Comparison of ENCODE assay signal across 1 cellular context in the genomic region with DNA sequence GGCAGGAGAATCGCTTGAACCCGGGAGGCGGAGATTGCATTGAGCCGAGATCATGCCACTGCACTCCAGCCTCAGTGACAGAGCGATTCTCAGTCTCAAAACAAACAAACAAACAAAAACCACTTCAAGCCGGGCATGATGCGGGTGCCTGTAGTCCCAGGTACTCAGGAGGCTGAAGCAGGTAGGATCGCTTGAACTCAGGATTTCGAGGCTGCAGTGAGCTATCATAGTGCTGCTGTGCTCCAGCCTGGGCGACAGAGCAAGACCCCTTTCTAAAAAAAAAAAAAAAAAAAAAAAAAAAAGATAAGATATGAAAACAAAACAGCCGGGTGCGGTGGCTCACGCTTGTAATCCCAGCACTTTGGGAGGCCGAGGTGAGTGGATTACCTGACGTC.
TF ChIP-seq lines count a peak whose summit lies in the region.

No MANE protein-coding gene starts in this region.

TF ChIP-seq in GM12878, 131 proteins besides CTCF, POLR2A, EP300 and RAD21:
- no peak for TF ChIP-seq YBX1 (IDR thresholded peaks at IDR 0.05)
- TF ChIP-seq POLR2AphosphoS2 (IDR thresholded peaks at IDR 0.05; ENCODE audit: low read depth, low read length), result no peak
- TF ChIP-seq, protein P1, sequence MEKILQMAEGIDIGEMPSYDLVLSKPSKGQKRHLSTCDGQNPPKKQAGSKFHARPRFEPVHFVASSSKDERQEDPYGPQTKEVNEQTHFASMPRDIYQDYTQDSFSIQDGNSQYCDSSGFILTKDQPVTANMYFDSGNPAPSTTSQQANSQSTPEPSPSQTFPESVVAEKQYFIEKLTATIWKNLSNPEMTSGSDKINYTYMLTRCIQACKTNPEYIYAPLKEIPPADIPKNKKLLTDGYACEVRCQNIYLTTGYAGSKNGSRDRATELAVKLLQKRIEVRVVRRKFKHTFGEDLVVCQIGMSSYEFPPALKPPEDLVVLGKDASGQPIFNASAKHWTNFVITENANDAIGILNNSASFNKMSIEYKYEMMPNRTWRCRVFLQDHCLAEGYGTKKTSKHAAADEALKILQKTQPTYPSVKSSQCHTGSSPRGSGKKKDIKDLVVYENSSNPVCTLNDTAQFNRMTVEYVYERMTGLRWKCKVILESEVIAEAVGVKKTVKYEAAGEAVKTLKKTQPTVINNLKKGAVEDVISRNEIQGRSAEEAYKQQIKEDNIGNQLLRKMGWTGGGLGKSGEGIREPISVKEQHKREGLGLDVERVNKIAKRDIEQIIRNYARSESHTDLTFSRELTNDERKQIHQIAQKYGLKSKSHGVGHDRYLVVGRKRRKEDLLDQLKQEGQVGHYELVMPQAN (conservative IDR thresholded peaks at IDR 0.05), result no peak
- TF ChIP-seq TAF1 (IDR thresholded peaks at IDR 0.05; ENCODE audit: borderline replicate concordance, low read depth, low read length), result no peak
- no peak for TF ChIP-seq PKNOX1 (IDR thresholded peaks at IDR 0.05)
- TF ChIP-seq, protein P2, sequence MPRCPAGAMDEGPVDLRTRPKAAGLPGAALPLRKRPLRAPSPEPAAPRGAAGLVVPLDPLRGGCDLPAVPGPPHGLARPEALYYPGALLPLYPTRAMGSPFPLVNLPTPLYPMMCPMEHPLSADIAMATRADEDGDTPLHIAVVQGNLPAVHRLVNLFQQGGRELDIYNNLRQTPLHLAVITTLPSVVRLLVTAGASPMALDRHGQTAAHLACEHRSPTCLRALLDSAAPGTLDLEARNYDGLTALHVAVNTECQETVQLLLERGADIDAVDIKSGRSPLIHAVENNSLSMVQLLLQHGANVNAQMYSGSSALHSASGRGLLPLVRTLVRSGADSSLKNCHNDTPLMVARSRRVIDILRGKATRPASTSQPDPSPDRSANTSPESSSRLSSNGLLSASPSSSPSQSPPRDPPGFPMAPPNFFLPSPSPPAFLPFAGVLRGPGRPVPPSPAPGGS (IDR thresholded peaks at IDR 0.05; ENCODE audit: borderline replicate concordance, insufficient read depth, low read depth, low read length, poor library complexity, severe bottlenecking), result no peak
- TF ChIP-seq NRF1 (conservative IDR thresholded peaks at IDR 0.05; ENCODE audit: low read depth, low read length), result no peak
- no peak for TF ChIP-seq RUNX3 (IDR thresholded peaks at IDR 0.05; ENCODE audit: low read length)
- TF ChIP-seq, protein P3, sequence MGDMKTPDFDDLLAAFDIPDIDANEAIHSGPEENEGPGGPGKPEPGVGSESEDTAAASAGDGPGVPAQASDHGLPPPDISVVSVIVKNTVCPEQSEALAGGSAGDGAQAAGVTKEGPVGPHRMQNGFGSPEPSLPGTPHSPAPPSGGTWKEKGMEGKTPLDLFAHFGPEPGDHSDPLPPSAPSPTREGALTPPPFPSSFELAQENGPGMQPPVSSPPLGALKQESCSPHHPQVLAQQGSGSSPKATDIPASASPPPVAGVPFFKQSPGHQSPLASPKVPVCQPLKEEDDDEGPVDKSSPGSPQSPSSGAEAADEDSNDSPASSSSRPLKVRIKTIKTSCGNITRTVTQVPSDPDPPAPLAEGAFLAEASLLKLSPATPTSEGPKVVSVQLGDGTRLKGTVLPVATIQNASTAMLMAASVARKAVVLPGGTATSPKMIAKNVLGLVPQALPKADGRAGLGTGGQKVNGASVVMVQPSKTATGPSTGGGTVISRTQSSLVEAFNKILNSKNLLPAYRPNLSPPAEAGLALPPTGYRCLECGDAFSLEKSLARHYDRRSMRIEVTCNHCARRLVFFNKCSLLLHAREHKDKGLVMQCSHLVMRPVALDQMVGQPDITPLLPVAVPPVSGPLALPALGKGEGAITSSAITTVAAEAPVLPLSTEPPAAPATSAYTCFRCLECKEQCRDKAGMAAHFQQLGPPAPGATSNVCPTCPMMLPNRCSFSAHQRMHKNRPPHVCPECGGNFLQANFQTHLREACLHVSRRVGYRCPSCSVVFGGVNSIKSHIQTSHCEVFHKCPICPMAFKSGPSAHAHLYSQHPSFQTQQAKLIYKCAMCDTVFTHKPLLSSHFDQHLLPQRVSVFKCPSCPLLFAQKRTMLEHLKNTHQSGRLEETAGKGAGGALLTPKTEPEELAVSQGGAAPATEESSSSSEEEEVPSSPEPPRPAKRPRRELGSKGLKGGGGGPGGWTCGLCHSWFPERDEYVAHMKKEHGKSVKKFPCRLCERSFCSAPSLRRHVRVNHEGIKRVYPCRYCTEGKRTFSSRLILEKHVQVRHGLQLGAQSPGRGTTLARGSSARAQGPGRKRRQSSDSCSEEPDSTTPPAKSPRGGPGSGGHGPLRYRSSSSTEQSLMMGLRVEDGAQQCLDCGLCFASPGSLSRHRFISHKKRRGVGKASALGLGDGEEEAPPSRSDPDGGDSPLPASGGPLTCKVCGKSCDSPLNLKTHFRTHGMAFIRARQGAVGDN (IDR thresholded peaks at IDR 0.05), result no peak
- TF ChIP-seq POLR2AphosphoS5 (IDR thresholded peaks at IDR 0.05; ENCODE audit: low read length), result no peak
- TF ChIP-seq FOXM1 (IDR thresholded peaks at IDR 0.05; ENCODE audit: low read depth, low read length), result no peak
- no peak for TF ChIP-seq IRF5 (IDR thresholded peaks at IDR 0.05; ENCODE audit: borderline replicate concordance)
- no peak for TF ChIP-seq SMC3 (IDR thresholded peaks at IDR 0.05; ENCODE audit: borderline replicate concordance, low read length)
- no peak for TF ChIP-seq SREBF2 (IDR thresholded peaks at IDR 0.05; ENCODE audit: low read length)
- TF ChIP-seq SRF (IDR thresholded peaks at IDR 0.05; ENCODE audit: low read depth in 2 of 2, low read length in 2 of 2), result no peak
- TF ChIP-seq TBL1XR1 (IDR thresholded peaks at IDR 0.05; ENCODE audit: low read depth, low read length), result no peak
- no peak for TF ChIP-seq ZNF592 (IDR thresholded peaks at IDR 0.05)
- TF ChIP-seq NFYA (IDR thresholded peaks at IDR 0.05; ENCODE audit: borderline replicate concordance, low read depth, low read length), result no peak
- TF ChIP-seq, protein P4, sequence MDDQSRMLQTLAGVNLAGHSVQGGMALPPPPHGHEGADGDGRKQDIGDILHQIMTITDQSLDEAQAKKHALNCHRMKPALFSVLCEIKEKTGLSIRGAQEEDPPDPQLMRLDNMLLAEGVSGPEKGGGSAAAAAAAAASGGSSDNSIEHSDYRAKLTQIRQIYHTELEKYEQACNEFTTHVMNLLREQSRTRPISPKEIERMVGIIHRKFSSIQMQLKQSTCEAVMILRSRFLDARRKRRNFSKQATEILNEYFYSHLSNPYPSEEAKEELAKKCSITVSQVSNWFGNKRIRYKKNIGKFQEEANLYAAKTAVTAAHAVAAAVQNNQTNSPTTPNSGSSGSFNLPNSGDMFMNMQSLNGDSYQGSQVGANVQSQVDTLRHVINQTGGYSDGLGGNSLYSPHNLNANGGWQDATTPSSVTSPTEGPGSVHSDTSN (IDR thresholded peaks at IDR 0.05; ENCODE audit: insufficient replicate concordance, low read depth, low read length), result no peak
